In the genomic region with DNA sequence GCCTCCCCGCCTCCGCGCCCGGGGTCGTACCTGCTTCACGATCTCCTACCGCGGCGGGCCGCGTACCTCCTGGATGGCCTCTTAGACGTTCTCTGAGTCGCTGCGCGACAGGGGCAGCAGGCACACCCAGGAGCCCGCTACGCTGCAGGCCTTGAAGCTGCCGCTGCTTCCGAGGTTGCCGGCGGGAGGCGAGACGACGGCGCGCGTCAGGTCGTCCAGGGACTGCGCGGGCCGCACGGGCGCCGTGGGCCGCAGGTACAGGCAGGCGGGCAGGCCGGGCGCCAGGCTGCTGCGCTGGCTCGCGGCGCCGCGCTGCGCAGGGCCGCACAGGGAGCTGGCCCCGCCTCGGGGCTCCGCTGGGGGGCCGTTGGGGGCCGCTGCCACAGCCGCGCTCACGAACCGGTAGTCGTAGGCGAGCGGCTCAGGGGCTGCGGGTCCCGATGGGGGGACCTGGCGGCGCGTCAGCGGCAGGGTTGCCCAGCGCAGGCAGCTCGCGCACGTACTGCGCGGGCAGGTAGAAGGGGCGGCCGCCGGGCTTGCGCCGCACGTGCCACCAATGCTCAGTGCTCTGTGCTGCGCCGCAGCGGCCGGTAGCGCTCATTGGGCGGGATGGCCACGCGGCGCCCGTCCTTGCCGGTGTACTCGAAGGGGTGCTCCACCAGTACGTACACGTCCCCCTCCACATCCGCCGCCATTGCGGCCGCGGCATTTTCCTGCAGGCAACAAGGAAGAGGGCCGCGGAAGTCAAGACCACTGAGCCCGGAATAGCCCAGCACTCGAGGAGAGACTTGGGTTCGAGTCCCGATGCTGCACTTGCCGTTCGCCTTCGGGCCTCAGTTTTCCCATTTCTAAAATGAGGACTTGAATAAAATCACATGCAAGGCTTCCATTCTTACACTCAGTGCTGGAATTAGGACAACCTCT, we compare ENCODE assay signal across 8 cellular contexts.
DNase-seq lines count a peak whose midpoint lies in the region; ATAC-seq lines count a peak whose summit lies in the region.

No MANE protein-coding gene starts in this region.

- H3K27ac Mint-ChIP-seq in dendritic cell treated with granulocyte-macrophage colony-stimulating factor and Interleukin-4, amounts not matched to agents 40 ng/mL and 50 ng/mL, for 4 days: peak overlapping the region; percentile 95

- peak overlapping the region; percentile 50 for H3K9ac ChIP-seq in mucosa of stomach (ENCODE audit: low read length)

- no peaks in the 10 kb centered on the region for H3K9me3 ChIP-seq in mucosa of stomach (ENCODE audit: control insufficient read depth, low read length)

- no peaks in the 10 kb centered on the region for H3K36me3 ChIP-seq in mucosa of stomach (ENCODE audit: control insufficient read depth, insufficient read depth, low read length)

- intact Hi-C loops in dendritic cell treated with granulocyte-macrophage colony-stimulating factor and Interleukin-4, amounts not matched to agents 40 ng/mL and 50 ng/mL, for 4 days (cut with micrococcal nuclease): loop anchor here (10.0 kb wide), 1 partner anchor 156 kb away; no protein-coding TSS in a partner anchor

- no peak for ATAC-seq in HG03108 (IDR thresholded peaks at IDR 0.05; ENCODE audit: unreplicated experiment)
- no peak for ATAC-seq in HG03139 (IDR thresholded peaks at IDR 0.05; ENCODE audit: unreplicated experiment)

- peaks cover 53% of the 10 kb centered on the region for H3K4me1 ChIP-seq in mucosa of stomach (ENCODE audit: control insufficient read depth, insufficient read depth, low read length)

- H3K9me3 Mint-ChIP-seq in dendritic cell treated with granulocyte-macrophage colony-stimulating factor and Interleukin-4, amounts not matched to agents 40 ng/mL and 50 ng/mL, for 4 days: no peaks in the 10 kb centered on the region

- peaks cover 75% of the 10 kb centered on the region for H3K4me1 Mint-ChIP-seq in dendritic cell treated with granulocyte-macrophage colony-stimulating factor and Interleukin-4, amounts not matched to agents 40 ng/mL and 50 ng/mL, for 4 days (ENCODE audit: low read depth)

- H3K27me3 ChIP-seq in mucosa of stomach (ENCODE audit: control insufficient read depth, insufficient read depth, low read length): peaks cover 46% of the 10 kb centered on the region

- no peaks in the 10 kb centered on the region for H3K27me3 Mint-ChIP-seq in dendritic cell treated with granulocyte-macrophage colony-stimulating factor and Interleukin-4, amounts not matched to agents 40 ng/mL and 50 ng/mL, for 4 days

- peaks cover 88% of the 10 kb centered on the region for H3K36me3 Mint-ChIP-seq in dendritic cell treated with granulocyte-macrophage colony-stimulating factor and Interleukin-4, amounts not matched to agents 40 ng/mL and 50 ng/mL, for 4 days (ENCODE audit: low read depth)

- H3K4me3 ChIP-seq in mucosa of stomach (ENCODE audit: low read length): no peak overlapping the region

- peak overlapping the region; percentile 83 for H3K4me3 Mint-ChIP-seq in dendritic cell treated with granulocyte-macrophage colony-stimulating factor and Interleukin-4, amounts not matched to agents 40 ng/mL and 50 ng/mL, for 4 days

- DNase-seq in DMS79 (lab: John Stamatoyannopoulos, UW) (peak; percentile 19), NCI-H2196 (lab: John Stamatoyannopoulos, UW; ENCODE audit: unreplicated experiment) (peak; percentile 56), SW 1271 (lab: John Stamatoyannopoulos, UW) (no peak), COLO829 (ENCODE audit: low spot score) (no peak)

Comparison
In these comparisons a context has a peak if more than half of its experiments do, and no peak if none do; other contexts are left out.
1. DNase-seq: peak in DMS79 (single experiment) and NCI-H2196 (single experiment); none in SW 1271 (0 of 2) and COLO829 (single experiment).